In the genomic region with DNA sequence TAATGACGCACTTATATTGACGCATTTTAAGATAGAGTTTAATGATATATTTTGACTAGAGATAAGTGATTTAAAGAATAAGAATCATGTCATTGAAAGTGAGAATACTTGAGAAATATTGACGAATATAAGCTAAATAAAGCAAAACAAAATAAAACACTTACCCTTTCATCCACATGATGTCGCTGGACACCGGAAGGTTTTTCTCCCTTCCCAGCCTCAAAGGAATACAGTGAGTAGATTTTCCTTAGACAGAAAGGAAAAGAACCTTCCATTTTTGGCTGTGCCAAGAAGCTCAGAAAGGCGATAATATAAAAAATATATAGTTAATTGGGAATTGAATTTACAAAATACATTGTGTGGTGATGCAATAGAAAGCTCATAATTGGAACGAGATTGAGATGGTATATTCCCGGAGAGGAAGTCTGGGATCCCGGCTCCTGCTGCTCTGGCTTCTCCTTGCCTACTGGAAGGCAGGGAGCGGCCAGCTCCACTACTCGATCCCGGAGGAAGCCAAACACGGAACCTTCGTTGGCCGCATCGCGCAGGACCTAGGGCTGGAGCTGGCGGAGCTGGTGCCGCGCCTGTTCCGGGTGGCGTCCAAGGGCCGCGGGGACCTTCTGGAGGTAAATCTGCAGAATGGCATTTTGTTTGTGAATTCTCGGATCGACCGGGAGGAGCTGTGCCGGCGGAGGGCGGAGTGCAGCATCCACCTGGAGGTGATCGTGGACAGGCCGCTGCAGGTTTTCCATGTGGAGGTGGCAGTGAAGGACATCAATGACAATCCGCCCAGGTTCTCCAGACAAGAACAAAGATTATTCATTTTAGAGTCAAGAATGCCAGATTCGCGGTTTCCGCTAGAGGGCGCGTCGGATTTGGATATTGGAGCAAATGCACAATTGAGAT, we compare ENCODE assay signal across 9 cellular contexts. TPM values are rescaled to one million over a fixed set of nuclear protein-coding genes. Genes with fewer than 3 reads are reported as not detected.
DNase-seq lines count a peak whose midpoint lies in the region; ATAC-seq and TF ChIP-seq lines count a peak whose summit lies in the region.
"Had no signal": no experiment of that assay in that cellular context is flagged by ENCODE, and none has a peak within 500 bp of the region (broad histone marks: within the 10 kb centered on the region; RNA-seq: fewer than 3 reads in every experiment).

A gene (plus strand): TSS at position 239 of the 906 bp plus-strand sequence.

- H3K4me3 ChIP-seq in astrocyte of the spinal cord (ENCODE audit: low read depth, low read length): no peak within 1 kb of the TSS
- no peak within 1 kb of the TSS for H3K4me3 ChIP-seq in kidney epithelial cell (ENCODE audit: low read depth, low read length)
- H3K4me3 ChIP-seq in esophagus squamous epithelium: no peak within 1 kb of the TSS
- H3K4me3 ChIP-seq: mucosa of descending colon had no signal

- no peak for TF ChIP-seq POLR2A in esophagus squamous epithelium (IDR thresholded peaks at IDR 0.05)

- peaks cover 0 to 31% (median 23%) of the 10 kb centered on the region in 3 donors for H3K9me3 ChIP-seq in esophagus squamous epithelium

- H3K27me3 ChIP-seq in kidney epithelial cell (ENCODE audit: control insufficient read depth, insufficient read depth, low read length) (no peaks in the 10 kb centered on the region), esophagus squamous epithelium (peaks cover 0 to 29% (median 0%) of the 10 kb centered on the region in 4 donors)

- ATAC-seq in HG03025 (IDR thresholded peaks at IDR 0.05; ENCODE audit: low FRiP score, unreplicated experiment) (no peak), left colon (no peak), HG03095 (IDR thresholded peaks at IDR 0.05; ENCODE audit: unreplicated experiment) (no peak)
- ATAC-seq: mucosa of descending colon had no signal

- intact Hi-C loops in left colon (cut with DNase I, micrococcal nuclease): no loop called here
- intact Hi-C loops in esophagus squamous epithelium (cut with DNase I): no loop called here

- TF ChIP-seq CTCF in astrocyte of the spinal cord (IDR thresholded peaks at IDR 0.05; ENCODE audit: low read depth, low read length) (peak; percentile 47), kidney epithelial cell (IDR thresholded peaks at IDR 0.05; ENCODE audit: insufficient read depth, low read length, poor library complexity, severe bottlenecking) (peak; percentile 36), esophagus squamous epithelium (IDR thresholded peaks at IDR 0.05) (peak in 1 of 6 experiments; percentile 34)

- H3K36me3 ChIP-seq in kidney epithelial cell (ENCODE audit: control insufficient read depth, insufficient read depth, low read length) (no peaks in the 10 kb centered on the region), esophagus squamous epithelium (no peaks in the 10 kb centered on the region)

- no peaks in the 10 kb centered on the region for H3K4me1 ChIP-seq in esophagus squamous epithelium

- DNase-seq in DMS53 treated with DMSO at 0.1 percent for 48 hours (lab: John Stamatoyannopoulos, UW; ENCODE audit: unreplicated experiment) (peak; percentile 42), HT1080 (ENCODE audit: low read depth) (peak; percentile 26), astrocyte of the spinal cord (ENCODE audit: low read depth, low spot score) (no peak), kidney epithelial cell (ENCODE audit: low read depth) (no peak), left colon (no peak), esophagus squamous epithelium (lab: John Stamatoyannopoulos, UW) (no peak)

- in situ Hi-C loops in astrocyte of the spinal cord (cut with HindIII; ENCODE audit: low sequenced_read_pairs): no loop called here

- H3K27ac ChIP-seq in esophagus squamous epithelium: no peak within 1 kb of the TSS

- 28 to 45% methylated on average over 22 to 24 of the region's 39 CpGs for WGBS in esophagus squamous epithelium, 2 donors

RNA-seq across cellular contexts. Expression of the gene that starts here (rescaled TPM):
- total RNA-seq in HT1080 (2014; rRNA removed; shearing (Covaris generic)): not detected in 2 replicates
- not detected in 2 replicates for polyA plus RNA-seq in HT1080 (2015; cell fraction: cytosol; rRNA removed)
- not detected in 2 replicates for polyA plus RNA-seq in HT1080 (2015; cell fraction: nucleus; rRNA removed)
- total RNA-seq in kidney epithelial cell: not detected in 2 replicates
- under 1 TPM; 0.06 to 0.09 TPM for total RNA-seq in left colon
- under 1 TPM in 3 of 4 donors, not detected in 1; 0.09 to 0.19 (median 0.15) TPM for total RNA-seq in esophagus squamous epithelium

Comparison
In these comparisons a context has a peak if more than half of its experiments do, and no peak if none do; other contexts are left out.
1. Peak in DNase-seq in HT1080; RNA of the gene not detected or under 1 TPM.